ENCODE assay signal across 8 cellular contexts in genomic region chr22:22720724-22721261, GRCh38.
DNase-seq lines count a peak whose midpoint lies in the region; ATAC-seq and TF ChIP-seq lines count a peak whose summit lies in the region.

No MANE protein-coding gene starts in this region.

- DNase-seq in GM12864 (ENCODE audit: low read depth) (peak; percentile 80), NOMO-1 treated with DMSO at 0.1 percent for 48 hours (lab: John Stamatoyannopoulos, UW; ENCODE audit: unreplicated experiment) (peak; percentile 75), left ventricle myocardium superior (no peak), NCI-H345 (lab: John Stamatoyannopoulos, UW) (no peak), NCI-H146 treated with DMSO at 0.1 percent for 48 hours (lab: John Stamatoyannopoulos, UW; ENCODE audit: unreplicated experiment) (no peak), smooth muscle cell (lab: John Stamatoyannopoulos, UW; ENCODE audit: unreplicated experiment) (no peak), hepatocyte (ENCODE audit: low spot score) (no peak)

- H3K9me2 ChIP-seq in hepatocyte (replicated peaks; ENCODE audit: insufficient read depth): no peaks in the 10 kb centered on the region

- no peaks in the 10 kb centered on the region for H4K20me1 ChIP-seq in smooth muscle cell (ENCODE audit: low read depth)
- H4K20me1 ChIP-seq in hepatocyte (ENCODE audit: insufficient read depth, poor library complexity, severe bottlenecking): no peaks in the 10 kb centered on the region

- H3K9me3 ChIP-seq in smooth muscle cell (replicated peaks; ENCODE audit: low read depth) (no peaks in the 10 kb centered on the region), hepatocyte (ENCODE audit: low read depth) (no peaks in the 10 kb centered on the region)

- H3K4me3 ChIP-seq in GM12864 (ENCODE audit: low read depth, low read length): peak overlapping the region; percentile 22
- no peak overlapping the region for H3K4me3 ChIP-seq in smooth muscle cell
- no peak overlapping the region for H3K4me3 ChIP-seq in hepatocyte

- peak; percentile 81 for ATAC-seq in GM21619 (IDR thresholded peaks at IDR 0.05; ENCODE audit: unreplicated experiment)
- ATAC-seq in left ventricle myocardium superior: peak; percentile 62

- H3K4me1 ChIP-seq in smooth muscle cell (ENCODE audit: low read depth): no peaks in the 10 kb centered on the region
- H3K4me1 ChIP-seq in hepatocyte (ENCODE audit: insufficient read depth): no peaks in the 10 kb centered on the region

- H3K4me2 ChIP-seq in smooth muscle cell (no peak overlapping the region), hepatocyte (no peak overlapping the region)

- TF ChIP-seq CTCF in GM12864 (IDR thresholded peaks at IDR 0.05; ENCODE audit: low read depth, low read length, missing control alignments): no peak
- no peak for TF ChIP-seq CTCF in smooth muscle cell (IDR thresholded peaks at IDR 0.05; ENCODE audit: borderline replicate concordance, insufficient read depth, poor library complexity, severe bottlenecking)
- no peak for TF ChIP-seq CTCF in hepatocyte (IDR thresholded peaks at IDR 0.05; ENCODE audit: poor library complexity)

- H3K79me2 ChIP-seq in smooth muscle cell (ENCODE audit: low read depth): no peaks in the 10 kb centered on the region
- no peaks in the 10 kb centered on the region for H3K79me2 ChIP-seq in hepatocyte

- H3K27me3 ChIP-seq in smooth muscle cell (ENCODE audit: low read depth): peaks cover 50% of the 10 kb centered on the region
- peaks cover 26% of the 10 kb centered on the region for H3K27me3 ChIP-seq in hepatocyte

- 74% methylated on average over 6 of the region's 6 CpGs for WGBS in smooth muscle cell (ENCODE audit: low lambda C conversion rate)
- WGBS in hepatocyte (ENCODE audit: low lambda C conversion rate, missing lambda C conversion rate): 85% methylated on average over 6 of the region's 6 CpGs

- H3K36me3 ChIP-seq in smooth muscle cell (ENCODE audit: low read depth) (no peaks in the 10 kb centered on the region), hepatocyte (replicated peaks; ENCODE audit: insufficient read depth, low read depth) (no peaks in the 10 kb centered on the region)

- H3K9ac ChIP-seq in smooth muscle cell (ENCODE audit: low read depth): no peak overlapping the region

- intact Hi-C loops in left ventricle myocardium superior (cut with micrococcal nuclease): no loop called here

- H3K27ac ChIP-seq in smooth muscle cell (ENCODE audit: low read depth): no peak overlapping the region
- H3K27ac ChIP-seq in hepatocyte: no peak overlapping the region

- no peak overlapping the region for H2AFZ ChIP-seq in smooth muscle cell (ENCODE audit: low read depth)
- H2AFZ ChIP-seq in hepatocyte: no peak overlapping the region

- H3F3A ChIP-seq in smooth muscle cell (ENCODE audit: low read depth): no peaks in the 10 kb centered on the region

Comparison
In these comparisons a context has a peak if more than half of its experiments do, and no peak if none do; other contexts are left out.
1. DNase-seq: peak in GM12864 (single experiment) and NOMO-1 treated with DMSO at 0.1 percent for 48 hours (single experiment); none in left ventricle myocardium superior (single experiment), NCI-H345 (single experiment), NCI-H146 treated with DMSO at 0.1 percent for 48 hours (single experiment), smooth muscle cell (single experiment) and hepatocyte (single experiment).